In genomic region chr2:1701556-1702185, GRCh38 we compare ENCODE assay signal across 16 cellular contexts. TPM values are rescaled to one million over a fixed set of nuclear protein-coding genes. Genes with fewer than 3 reads are reported as not detected.
A peak's percentile ranks its signal among the peaks of the same experiment; 100 is the strongest.
DNase-seq lines count a peak whose midpoint lies in the region; ATAC-seq, FAIRE-seq and TF ChIP-seq lines count a peak whose summit lies in the region.
"Had no signal": no experiment of that assay in that cellular context is flagged by ENCODE, and none has a peak within 500 bp of the region (broad histone marks: within the 10 kb centered on the region; RNA-seq: fewer than 3 reads in every experiment).

No MANE protein-coding gene starts in this region.

- peaks cover 0 to 37% (median 4%) of the 10 kb centered on the region in 9 donors for H3K4me1 ChIP-seq in heart right ventricle
- peaks cover 0 to 15% of the 10 kb centered on the region in 2 donors for H3K4me1 ChIP-seq in right atrium auricular region
- H3K4me1 ChIP-seq in HepG2 (ENCODE audit: insufficient read depth, low read length), result no peaks in the 10 kb centered on the region
- peaks cover 14% of the 10 kb centered on the region for H3K4me1 ChIP-seq in upper lobe of right lung

- no peaks in the 10 kb centered on the region for H4K20me1 ChIP-seq in HepG2 (ENCODE audit: insufficient read depth, low read length)

- no peak overlapping the region for H3K4me2 ChIP-seq in HepG2 (ENCODE audit: low read depth, low read length)
- H3K4me2 ChIP-seq: smooth muscle cell had no signal

- BruUV-seq in HepG2 (replicated peaks; lab: Mats Ljungman, UMichigan), result no TSS peak

- TF ChIP-seq EP300 in HepG2 (IDR thresholded peaks at IDR 0.05; ENCODE audit: low read depth in 2 of 2, low read length in 2 of 2), result no peak
- TF ChIP-seq EP300 in HepG2 (CRISPR knock-in tag; IDR thresholded peaks at IDR 0.05; ENCODE audit: borderline replicate concordance), result no peak

- peaks cover 0 to 3% (median 0%) of the 10 kb centered on the region in 7 donors for H3K27me3 ChIP-seq in heart right ventricle
- no peaks in the 10 kb centered on the region for H3K27me3 ChIP-seq in right atrium auricular region
- H3K27me3 ChIP-seq in HepG2 (ENCODE audit: control insufficient read depth in 1 of 2, insufficient read depth in 2 of 2, low read length in 2 of 2), result peaks cover 1 to 11% of the 10 kb centered on the region in 2 experiments; a peak in 4 of 5 replicates
- no peaks in the 10 kb centered on the region for H3K27me3 ChIP-seq in upper lobe of right lung
- H3K27me3 ChIP-seq: gastroesophageal sphincter, transverse colon had no signal

- WGBS in heart right ventricle, 2 donors, result 84 to 85% methylated on average over 20 of the region's 20 CpGs
- WGBS in HepG2 (ENCODE audit: low lambda C conversion rate), result 43% methylated on average over 18 of the region's 20 CpGs

- no peak for TF ChIP-seq RAD21 in HepG2 (CRISPR knock-in tag; IDR thresholded peaks at IDR 0.05)

- H3K4me3 ChIP-seq in heart right ventricle, result no peak overlapping the region
- no peak overlapping the region for H3K4me3 ChIP-seq in right atrium auricular region
- no peak overlapping the region for H3K4me3 ChIP-seq in HepG2 (replicated peaks in 1 of 3; ENCODE audit: insufficient read depth in 1 of 3, low read depth in 2 of 3, low read length in 3 of 3)
- no peak overlapping the region for H3K4me3 ChIP-seq in upper lobe of right lung
- H3K4me3 ChIP-seq: gastroesophageal sphincter, smooth muscle cell, transverse colon had no signal

- intact Hi-C loops in heart right ventricle (cut with DNase I), result no loop called here
- intact Hi-C loops in HepG2 (cut with micrococcal nuclease; ENCODE audit: unreplicated experiment), result no loop called here
- intact Hi-C loops in upper lobe of right lung (cut with DNase I), result no loop called here

- H3K9me3 ChIP-seq in heart right ventricle (peaks cover 0 to 3% (median 0%) of the 10 kb centered on the region in 11 donors), right atrium auricular region (no peaks in the 10 kb centered on the region), HepG2 (ENCODE audit: low read length) (no peaks in the 10 kb centered on the region), upper lobe of right lung (no peaks in the 10 kb centered on the region)
- H3K9me3 ChIP-seq: gastroesophageal sphincter, transverse colon had no signal

- DNase-seq in heart right ventricle (no peak), right atrium auricular region (ENCODE audit: low spot score) (no peak), RWPE1 (ENCODE audit: low spot score) (peak; percentile 68), HepG2 (ENCODE audit: low spot score) (no peak), upper lobe of right lung (no peak)
- DNase-seq: activated CD4-positive, alpha-beta T cell treated with anti-CD3 and anti-CD28 coated beads, Interleukin-2, amount 10 ng/mL, durations not matched to agents 7 days and 5 days; kidney glomerular epithelial cell; NCI-H1930; T-cell; transverse colon had no signal

- CTCF ChIA-PET in RWPE1 (lab: Yijun Ruan, JAX) (interaction anchor here (0.6 kb wide), 1 partner anchor 50 kb away, joined by 3 read pairs; no protein-coding TSS in a partner anchor), HepG2 (lab: Yijun Ruan, JAX; ENCODE audit: low intra/inter-chr PET ratio, low total read pairs) (no interaction called here)

- no peak overlapping the region for H2AFZ ChIP-seq in HepG2 (ENCODE audit: low read length)

- ATAC-seq in heart right ventricle (peak in 5 of 8 donors; percentile 14 to 39 (median 24)), HepG2 (peak; percentile 19), upper lobe of right lung (peak; percentile 42), HG02970 (IDR thresholded peaks at IDR 0.05; ENCODE audit: low FRiP score, unreplicated experiment) (no peak), GM18868 (IDR thresholded peaks at IDR 0.05; ENCODE audit: unreplicated experiment) (no peak), GM21528 (IDR thresholded peaks at IDR 0.05; ENCODE audit: low FRiP score, unreplicated experiment) (no peak)
- ATAC-seq: gastroesophageal sphincter, T-cell had no signal

- in situ Hi-C loops in HepG2 (cut with HindIII; ENCODE audit: extremely low pct_ligation_motif_present, low pct_unique_long_range_greater_than_20kb), result no loop called here

- POLR2A ChIA-PET in RWPE1 (lab: Yijun Ruan, JAX; ENCODE audit: low non-redundant PET), result no interaction called here
- POLR2A ChIA-PET in HepG2 (lab: Yijun Ruan, JAX), result no interaction called here

- H3K9ac ChIP-seq in HepG2 (ENCODE audit: insufficient read depth, low read depth, low read length), result no peak overlapping the region

- H3K36me3 ChIP-seq in heart right ventricle (no peaks in the 10 kb centered on the region), right atrium auricular region (no peaks in the 10 kb centered on the region), HepG2 (replicated peaks in 1 of 2; ENCODE audit: control insufficient read depth in 1 of 2, insufficient read depth in 2 of 2, low read length in 2 of 2) (no peaks in the 10 kb centered on the region), upper lobe of right lung (no peaks in the 10 kb centered on the region)
- H3K36me3 ChIP-seq: gastroesophageal sphincter, transverse colon had no signal

- H3K27ac ChIP-seq in heart right ventricle (no peak overlapping the region), right atrium auricular region (no peak overlapping the region), RWPE1 (peak overlapping the region; percentile 75), HepG2 (ENCODE audit: extremely low read length, insufficient read depth, low read length) (no peak overlapping the region), upper lobe of right lung (no peak overlapping the region)
- H3K27ac ChIP-seq: gastroesophageal sphincter, transverse colon had no signal

- H3K79me2 ChIP-seq in HepG2 (ENCODE audit: insufficient read depth, low read length), result no peaks in the 10 kb centered on the region

- TF ChIP-seq CTCF in heart right ventricle (IDR thresholded peaks at IDR 0.05), result no peak
- TF ChIP-seq CTCF in right atrium auricular region (IDR thresholded peaks at IDR 0.05), result no peak
- TF ChIP-seq CTCF in RWPE1 (conservative IDR thresholded peaks at IDR 0.05; ENCODE audit: low read depth), result no peak
- no peak for TF ChIP-seq CTCF in HepG2 (CRISPR knock-in tag; IDR thresholded peaks at IDR 0.05)
- TF ChIP-seq CTCF in upper lobe of right lung (IDR thresholded peaks at IDR 0.05), result no peak

- FAIRE-seq in HepG2 (lab: Jason Lieb, UNC), result no peak
- FAIRE-seq: astrocyte had no signal

- no peak for TF ChIP-seq POLR2A in HepG2 (IDR thresholded peaks at IDR 0.05; ENCODE audit: insufficient read depth in 1 of 2, low read depth in 2 of 2, low read length in 2 of 2)

TF ChIP-seq in HepG2, 621 proteins besides CTCF, POLR2A, EP300 and RAD21:
- no peak for TF ChIP-seq SP5 (CRISPR knock-in tag; IDR thresholded peaks at IDR 0.05; ENCODE audit: borderline replicate concordance, low read depth)
- no peak for TF ChIP-seq FOXK2 (IDR thresholded peaks at IDR 0.05)
- TF ChIP-seq MTF2 (CRISPR knock-in tag; IDR thresholded peaks at IDR 0.05; ENCODE audit: borderline replicate concordance), result no peak
- no peak for TF ChIP-seq NFIC (IDR thresholded peaks at IDR 0.05; ENCODE audit: low read length)
- TF ChIP-seq ZBTB39 (CRISPR knock-in tag; IDR thresholded peaks at IDR 0.05), result no peak
TF ChIP-seq in HepG2: peak in this region for 0.

RNA-seq across cellular contexts. Expression of gene PXDN, which starts 42.6 kb away (rescaled TPM):
- 10 to 100 TPM; 12.3 to 65.0 (median 20.3) TPM for total RNA-seq in heart right ventricle
- polyA plus RNA-seq in heart right ventricle, result 10 to 100 TPM in 1 of 2 donors, 1 to 10 TPM in 1; 7.8 to 19.1 TPM
- 10 to 100 TPM; 25.4 to 26.9 TPM for total RNA-seq in right atrium auricular region
- not detected in 2 replicates for total RNA-seq in HepG2 (2016; rRNA removed; fragmentation: Illumina TruSeq; extraction: Trizol)
- not detected in 2 replicates for total RNA-seq in HepG2 (2016; cell fraction: cytosol; rRNA removed; fragmentation: Illumina TruSeq; extraction: Trizol; ENCODE audit: low read depth)
- total RNA-seq in HepG2 (2016; cell fraction: insoluble cytoplasmic fraction; rRNA removed; fragmentation: Illumina TruSeq; extraction: Trizol), result not detected in 2 replicates
- not detected in 2 replicates for total RNA-seq in HepG2 (2016; cell fraction: membrane; rRNA removed; fragmentation: Illumina TruSeq; extraction: Trizol)
- total RNA-seq in HepG2 (2016; cell fraction: nucleus; rRNA removed; fragmentation: Illumina TruSeq; extraction: Trizol), result not detected in 2 replicates
- not detected in 2 replicates for polyA plus RNA-seq in HepG2 (2011; rRNA removed)
- polyA plus RNA-seq in HepG2 (2011; cell fraction: cytosol; rRNA removed), result 0.04 TPM in 1 of 2 replicates, not detected in the other
- polyA plus RNA-seq in HepG2 (2011; cell fraction: nucleus; rRNA removed), result not detected in 2 replicates
- not detected in 2 replicates for polyA plus RNA-seq in HepG2 (2012)
- polyA plus RNA-seq in HepG2 (2016; cell fraction: cytosol; fragmentation: Illumina TruSeq; extraction: Trizol; ENCODE audit: low read depth), result not detected in 2 replicates
- not detected in 2 replicates for polyA plus RNA-seq in HepG2 (2016; cell fraction: insoluble cytoplasmic fraction; fragmentation: Illumina TruSeq; extraction: Trizol; ENCODE audit: low read depth)
- not detected in 2 replicates for polyA plus RNA-seq in HepG2 (2016; cell fraction: membrane; fragmentation: Illumina TruSeq; extraction: Trizol; ENCODE audit: low read depth)
- polyA plus RNA-seq in HepG2 (2016; cell fraction: nucleus; fragmentation: Illumina TruSeq; extraction: Trizol; ENCODE audit: insufficient read depth, low read depth), result not detected in 2 replicates
- polyA minus RNA-seq in HepG2 (2011; rRNA and poly(A)+ RNA removed; ENCODE audit: low replicate concordance), result 8.0 TPM in 1 of 2 replicates, not detected in the other
- polyA minus RNA-seq in HepG2 (2011; cell fraction: cytosol; rRNA and poly(A)+ RNA removed), result 0.53 TPM in 1 of 2 replicates, not detected in the other
- polyA minus RNA-seq in HepG2 (2011; cell fraction: nucleus; rRNA and poly(A)+ RNA removed), result 0.26 TPM in 1 of 2 replicates, not detected in the other
- 58.4 TPM for total RNA-seq in upper lobe of right lung

Comparison
In these comparisons a context has a peak if more than half of its experiments do, and no peak if none do; other contexts are left out.
1. ATAC-seq: peak in heart right ventricle (5 of 8), HepG2 (single experiment) and upper lobe of right lung (single experiment); none in HG02970 (single experiment), GM18868 (single experiment) and GM21528 (single experiment).
2. RNA of gene PXDN, which starts 42.6 kb away (total RNA-seq): 58.4 TPM in upper lobe of right lung (single experiment), 25.4 to 26.9 TPM in right atrium auricular region and 12.3 to 65.0 TPM in heart right ventricle; not detected in HepG2; every median in the first group is over 10 times any median in the second.